In the genomic region with DNA sequence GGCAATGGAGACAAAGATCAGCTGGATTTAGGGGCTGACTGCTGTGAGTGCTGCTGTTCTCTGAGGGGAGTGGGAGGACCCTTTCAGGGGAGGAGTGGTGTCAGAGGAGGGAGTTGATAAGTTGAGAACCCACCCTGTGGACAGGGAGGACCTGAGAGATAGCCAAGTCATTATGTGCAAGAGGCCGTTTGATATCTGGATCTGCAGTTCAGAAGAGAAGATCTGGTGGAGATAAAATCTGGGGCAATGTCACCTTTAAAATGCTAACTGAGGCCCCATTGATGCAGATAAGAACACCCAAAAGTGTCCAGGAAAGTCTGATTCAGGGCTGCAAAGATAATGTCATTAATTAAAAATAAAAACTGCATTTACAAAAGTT, we compare ENCODE assay signal across 23 cellular contexts.
DNase-seq lines count a peak whose midpoint lies in the region; ATAC-seq, FAIRE-seq and TF ChIP-seq lines count a peak whose summit lies in the region.
"Had no signal": no experiment of that assay in that cellular context is flagged by ENCODE, and none has a peak within 500 bp of the region (broad histone marks: within the 10 kb centered on the region; RNA-seq: fewer than 3 reads in every experiment).

No MANE protein-coding gene starts in this region.

- no peaks in the 10 kb centered on the region for H3K79me2 ChIP-seq in OCI-LY7 (ENCODE audit: insufficient read depth, low read depth, low read length)
- no peaks in the 10 kb centered on the region for H3K79me2 ChIP-seq in K562 (ENCODE audit: control insufficient read depth, insufficient read depth, low read length)

- H3K27me3 ChIP-seq in Caco-2 (replicated peaks; ENCODE audit: control insufficient read depth, insufficient read depth, low read length) (no peaks in the 10 kb centered on the region), K562 (ENCODE audit: control insufficient read depth in 2 of 2, insufficient read depth in 2 of 2, low read length in 2 of 2) (no peaks in the 10 kb centered on the region)

- TF ChIP-seq RAD21 in K562 (CRISPR knock-in tag; conservative IDR thresholded peaks at IDR 0.05 in 1 of 2, IDR thresholded peaks at IDR 0.05 in 1 of 2), result no peak

- H3K36me3 Mint-ChIP-seq in Caco-2 (ENCODE audit: insufficient read depth, unreplicated experiment) (no peaks in the 10 kb centered on the region), WTC11 (no peaks in the 10 kb centered on the region)
- no peaks in the 10 kb centered on the region for H3K36me3 Mint-ChIP-seq in stimulated activated memory B cell treated with anti-CD40 and anti-IgM and Interleukin-4, amounts not matched to agents 10 μg/mL and 1 μg/mL and 100 μg/mL, for 72 hours
- H3K36me3 Mint-ChIP-seq: CD8-positive, alpha-beta memory T cell had no signal

- H3K27me3 Mint-ChIP-seq in Caco-2 (ENCODE audit: insufficient read depth, unreplicated experiment), result no peaks in the 10 kb centered on the region
- H3K27me3 Mint-ChIP-seq in stimulated activated memory B cell treated with anti-CD40 and anti-IgM and Interleukin-4, amounts not matched to agents 10 μg/mL and 1 μg/mL and 100 μg/mL, for 72 hours, result peaks cover 14% of the 10 kb centered on the region
- H3K27me3 Mint-ChIP-seq in WTC11 (ENCODE audit: low read depth), result peaks cover 26% of the 10 kb centered on the region

- no peaks in the 10 kb centered on the region for H3K9me1 ChIP-seq in K562 (ENCODE audit: control insufficient read depth, insufficient read depth, low read length)

- WGBS in K562 (ENCODE audit: insufficient coverage, low coverage, missing lambda C conversion rate), result 7% methylated on average over 1 of the region's 1 CpG

- no TSS peak for BruUV-seq in Caco-2 (replicated peaks; lab: Mats Ljungman, UMichigan)
- no TSS peak for BruUV-seq in OCI-LY7 (replicated peaks; lab: Mats Ljungman, UMichigan)
- no TSS peak for BruUV-seq in K562 (replicated peaks; lab: Mats Ljungman, UMichigan)

- in situ Hi-C loops in K562 (cut with MboI), result no loop called here

- H3K4me3 ChIP-seq in Caco-2 (ENCODE audit: low read depth, low read length) (no peak overlapping the region), OCI-LY7 (ENCODE audit: low read depth, low read length, poor library complexity, severe bottlenecking) (no peak overlapping the region), K562 (no peak overlapping the region)

- TF ChIP-seq CTCF in Caco-2 (IDR thresholded peaks at IDR 0.05; ENCODE audit: insufficient read depth in 1 of 2, low read depth in 1 of 2, low read length in 1 of 2, severe bottlenecking in 1 of 2, unreplicated experiment in 1 of 2) (no peak), OCI-LY7 (conservative IDR thresholded peaks at IDR 0.05; ENCODE audit: low read length) (no peak), K562 (IDR thresholded peaks at IDR 0.05 in 2 of 3, conservative IDR thresholded peaks at IDR 0.05 in 1 of 3; ENCODE audit: insufficient read depth in 2 of 3, low read depth in 1 of 3, low read length in 3 of 3) (no peak), WTC11 (IDR thresholded peaks at IDR 0.05) (no peak)

- H3K9me3 Mint-ChIP-seq in Caco-2 (ENCODE audit: unreplicated experiment) (peaks cover 10% of the 10 kb centered on the region), WTC11 (0 out of 2 replicates have a peak, but pooled peaks cover 6% of the 10 kb centered on the region)
- no peaks in the 10 kb centered on the region for H3K9me3 Mint-ChIP-seq in stimulated activated memory B cell treated with anti-CD40 and anti-IgM and Interleukin-4, amounts not matched to agents 10 μg/mL and 1 μg/mL and 100 μg/mL, for 72 hours
- H3K9me3 Mint-ChIP-seq: CD8-positive, alpha-beta memory T cell; HFFc6 had no signal

- H3K9me3 ChIP-seq in Caco-2, result no peaks in the 10 kb centered on the region
- no peaks in the 10 kb centered on the region for H3K9me3 ChIP-seq in OCI-LY7 (ENCODE audit: low read length)
- H3K9me3 ChIP-seq in K562 (replicated peaks; ENCODE audit: control insufficient read depth, insufficient read depth, low read depth, low read length), result no peaks in the 10 kb centered on the region

- DNase-seq in Caco-2, result no peak
- no peak for DNase-seq in OCI-LY7 (ENCODE audit: low spot score)
- DNase-seq in K562 (ENCODE audit: extremely low read depth in 1 of 4, low spot score in 3 of 4), result peak; percentile 23 to 64 (median 38)
- DNase-seq in NCI-H187 (lab: John Stamatoyannopoulos, UW), result no peak
- no peak for DNase-seq in NK-92 treated with Interleukin-12 subunit alpha and Interleukin-12 subunit beta, amount 100 ng/mL, for 24 hours (lab: John Stamatoyannopoulos, UW)
- no peak for DNase-seq in WTC11 (ENCODE audit: low spot score)
- DNase-seq: CD8-positive, alpha-beta memory T cell; DMS53; GDM1; HFFc6; KBM-7; NCI-H1092 treated with DMSO at 0.1 percent for 48 hours; NCI-H2029 treated with DMSO at 0.1 percent for 48 hours; NCI-H2171; NCI-H526; Right ventricle myocardium superior; SW 1271 had no signal

- H3K9ac ChIP-seq in K562 (ENCODE audit: insufficient read depth in 1 of 2, low read depth in 2 of 2, low read length in 2 of 2), result peak overlapping the region in 1 of 2 experiments; percentile 70; a peak in 1 of 4 replicates

- H3K36me3 ChIP-seq in Caco-2 (ENCODE audit: control insufficient read depth, insufficient read depth, low read length), result no peaks in the 10 kb centered on the region
- H3K36me3 ChIP-seq in OCI-LY7 (ENCODE audit: insufficient read depth, low read length), result no peaks in the 10 kb centered on the region
- no peaks in the 10 kb centered on the region for H3K36me3 ChIP-seq in K562 (ENCODE audit: control insufficient read depth, insufficient read depth, low read length)

- H4K20me1 ChIP-seq in OCI-LY7 (ENCODE audit: insufficient read depth, low read length) (no peaks in the 10 kb centered on the region), K562 (replicated peaks; ENCODE audit: control insufficient read depth, insufficient read depth, low read length) (no peaks in the 10 kb centered on the region)

- H3K4me2 ChIP-seq in OCI-LY7 (ENCODE audit: low read length), result no peak overlapping the region
- peak overlapping the region; percentile 30; the same call in 1 of the 2 replicates for H3K4me2 ChIP-seq in K562 (ENCODE audit: insufficient read depth, low read length)

- H3K4me3 Mint-ChIP-seq in Caco-2 (ENCODE audit: unreplicated experiment) (peak overlapping the region; percentile 5), WTC11 (no peak overlapping the region)
- no peak overlapping the region for H3K4me3 Mint-ChIP-seq in stimulated activated memory B cell treated with anti-CD40 and anti-IgM and Interleukin-4, amounts not matched to agents 10 μg/mL and 1 μg/mL and 100 μg/mL, for 72 hours
- H3K4me3 Mint-ChIP-seq: CD8-positive, alpha-beta memory T cell; HFFc6 had no signal

- H3K27ac ChIP-seq in OCI-LY7 (ENCODE audit: low read depth, low read length, poor library complexity, severe bottlenecking) (no peak overlapping the region), K562 (ENCODE audit: extremely low read depth, low read depth, low read length) (no peak overlapping the region)
- H3K27ac ChIP-seq: C4-2B had no signal

- no peaks in the 10 kb centered on the region for H3K9me2 ChIP-seq in OCI-LY7 (ENCODE audit: insufficient read depth, low read length)

- peak overlapping the region; percentile 34 for H3K27ac Mint-ChIP-seq in Caco-2 (ENCODE audit: unreplicated experiment)
- H3K27ac Mint-ChIP-seq in stimulated activated memory B cell treated with anti-CD40 and anti-IgM and Interleukin-4, amounts not matched to agents 10 μg/mL and 1 μg/mL and 100 μg/mL, for 72 hours, result peak overlapping the region; percentile 80
- no peak overlapping the region for H3K27ac Mint-ChIP-seq in WTC11
- H3K27ac Mint-ChIP-seq: HFFc6 had no signal

- POLR2A ChIA-PET in Caco-2 (lab: Charles Lee) (no interaction called here), OCI-LY7 (lab: Charles Lee) (no interaction called here), K562 (lab: Yijun Ruan, JAX) (interaction anchor here (0.6 to 1.4 kb wide), 3 partner anchors 14 to 63 kb away, joined by 3 to 4 read pairs (median 3); no protein-coding TSS in a partner anchor), WTC11 (lab: Charles Lee) (no interaction called here)

- no peak for FAIRE-seq in K562 (lab: Jason Lieb, UNC)
- FAIRE-seq: A204.1, D721Med, H54, HepG2 had no signal

- CTCF ChIA-PET in Caco-2 (lab: Charles Lee) (no interaction called here), OCI-LY7 (lab: Charles Lee; ENCODE audit: unreplicated experiment) (no interaction called here), K562 (lab: Yijun Ruan, JAX; ENCODE audit: low intra/inter-chr PET ratio) (no interaction called here), WTC11 (lab: Charles Lee) (no interaction called here)

- TF ChIP-seq EP300 in K562 (IDR thresholded peaks at IDR 0.05; ENCODE audit: low read length), result peak; percentile 83

- ATAC-seq in K562, result peak; percentile 49; the same call in 2 of the 3 replicates
- peak; percentile 17 for ATAC-seq in stimulated activated memory B cell treated with anti-CD40 and anti-IgM and Interleukin-4, amounts not matched to agents 10 μg/mL and 1 μg/mL and 100 μg/mL, for 72 hours
- no peak for ATAC-seq in WTC11
- ATAC-seq: HepG2 had no signal

- intact Hi-C loops in Caco-2 (cut with micrococcal nuclease; ENCODE audit: unreplicated experiment) (no loop called here), OCI-LY7 (cut with micrococcal nuclease; ENCODE audit: unreplicated experiment) (no loop called here), K562 (cut with micrococcal nuclease) (no loop called here)

- H2AFZ ChIP-seq in OCI-LY7 (ENCODE audit: low read length), result peak overlapping the region; percentile 87; the same call in 1 of the 2 replicates
- H2AFZ ChIP-seq in K562 (ENCODE audit: low read depth, low read length), result no peak overlapping the region; the same call in 1 of the 2 replicates

- TF ChIP-seq POLR2A in K562 (conservative IDR thresholded peaks at IDR 0.05), result no peak

- H3K4me1 ChIP-seq in Caco-2 (peaks cover 69% of the 10 kb centered on the region), OCI-LY7 (ENCODE audit: insufficient read depth, low read length, poor library complexity, severe bottlenecking) (peaks cover 23% of the 10 kb centered on the region), K562 (replicated peaks in 1 of 2; ENCODE audit: control insufficient read depth in 2 of 2, insufficient read depth in 2 of 2, low read length in 2 of 2) (peaks cover 15 to 17% of the 10 kb centered on the region in 2 experiments)

- H3K4me1 Mint-ChIP-seq in Caco-2 (ENCODE audit: low read depth, unreplicated experiment), result peaks cover 58% of the 10 kb centered on the region
- H3K4me1 Mint-ChIP-seq in stimulated activated memory B cell treated with anti-CD40 and anti-IgM and Interleukin-4, amounts not matched to agents 10 μg/mL and 1 μg/mL and 100 μg/mL, for 72 hours, result peaks cover 35% of the 10 kb centered on the region
- H3K4me1 Mint-ChIP-seq in WTC11, result peaks cover 24% of the 10 kb centered on the region
- H3K4me1 Mint-ChIP-seq: CD8-positive, alpha-beta memory T cell had no signal

TF ChIP-seq in K562, 482 proteins besides CTCF, POLR2A, EP300 and RAD21 (continues in another document):
- TF ChIP-seq GABPB2 (CRISPR knock-in tag; conservative IDR thresholded peaks at IDR 0.05), result no peak
- no peak for TF ChIP-seq NRF1 (conservative IDR thresholded peaks at IDR 0.05 in 1 of 2, IDR thresholded peaks at IDR 0.05 in 1 of 2)

TF ChIP-seq in WTC11, 78 proteins besides CTCF, POLR2A, EP300 and RAD21 (continues in another document):
- TF ChIP-seq NFYB (CRISPR knock-in tag; conservative IDR thresholded peaks at IDR 0.05; ENCODE audit: low read depth), result no peak

Comparison
In these comparisons a context has a peak if more than half of its experiments do, and no peak if none do; other contexts are left out.
1. DNase-seq: peak in K562 (4 of 4); none in Caco-2 (0 of 2), OCI-LY7 (single experiment), NCI-H187 (0 of 2), NK-92 treated with Interleukin-12 subunit alpha and Interleukin-12 subunit beta, amount 100 ng/mL, for 24 hours (single experiment) and WTC11 (single experiment).